9 cellular contexts compared by ENCODE assay signal in the genomic region with DNA sequence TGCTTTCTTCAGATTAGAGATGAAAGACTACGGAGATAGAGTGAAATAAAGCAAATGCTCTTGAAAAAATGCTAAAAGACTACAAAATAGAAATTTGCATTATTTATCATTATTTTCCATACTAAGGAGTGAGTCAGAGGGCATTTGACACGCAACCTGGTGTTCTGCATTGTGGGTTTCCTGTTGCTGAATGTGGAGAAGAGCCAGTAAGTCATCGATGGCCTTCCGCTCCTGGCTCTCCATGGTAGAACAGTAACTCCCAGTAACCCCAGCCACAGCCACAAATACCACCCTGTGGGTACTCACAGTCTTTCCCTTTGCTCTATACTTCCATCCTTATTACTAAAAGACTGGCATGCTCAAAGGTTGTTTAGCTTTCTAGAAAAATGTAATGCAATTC.
A peak's percentile ranks its signal among the peaks of the same experiment; 100 is the strongest.
DNase-seq lines count a peak whose midpoint lies in the region; FAIRE-seq and TF ChIP-seq lines count a peak whose summit lies in the region.
"Had no signal": no experiment of that assay in that cellular context is flagged by ENCODE, and none has a peak within 500 bp of the region (broad histone marks: within the 10 kb centered on the region; RNA-seq: fewer than 3 reads in every experiment).

No MANE protein-coding gene starts in this region.

- H3K36me3 ChIP-seq in adrenal gland (replicated peaks in 1 of 2) = no peaks in the 10 kb centered on the region
- H3K36me3 ChIP-seq in suprapubic skin = no peaks in the 10 kb centered on the region
- no peaks in the 10 kb centered on the region for H3K36me3 ChIP-seq in vagina
- H3K36me3 ChIP-seq: heart left ventricle had no signal

- H3K9me3 ChIP-seq in adrenal gland (replicated peaks in 1 of 3) = no peaks in the 10 kb centered on the region
- no peaks in the 10 kb centered on the region for H3K9me3 ChIP-seq in suprapubic skin
- no peaks in the 10 kb centered on the region for H3K9me3 ChIP-seq in vagina
- H3K9me3 ChIP-seq: heart left ventricle had no signal

- FAIRE-seq in GM12892 (lab: Jason Lieb, UNC) (peak; percentile 62), frontal cortex (lab: Jason Lieb, UNC) (no peak)

- H3K27me3 ChIP-seq in adrenal gland (no peaks in the 10 kb centered on the region), suprapubic skin (no peaks in the 10 kb centered on the region), vagina (no peaks in the 10 kb centered on the region)

- no peak for TF ChIP-seq EP300 in suprapubic skin (IDR thresholded peaks at IDR 0.05)

- no peak for DNase-seq in GM12892 (ENCODE audit: insufficient read length)
- DNase-seq in HCEC 1CT = peak; percentile 65
- peak; percentile 68 for DNase-seq in NB4 (ENCODE audit: low read depth)
- DNase-seq in adrenal gland = peak in 4 of 7 donors; percentile 22 to 31 (median 28)
- peak in 2 of 3 experiments; percentile 5 to 47 for DNase-seq in stimulated activated CD4-positive, alpha-beta T cell treated with anti-CD3 and anti-CD28 coated beads, TNF-alpha, amount 100 ng/mL, for 24 hours (ENCODE audit: low read depth in 3 of 3)
- no peak for DNase-seq in suprapubic skin (ENCODE audit: low spot score in 2 of 2)
- no peak for DNase-seq in vagina (ENCODE audit: extremely low spot score in 2 of 2)
- DNase-seq in frontal cortex (ENCODE audit: low spot score in 2 of 2) = no peak
- DNase-seq: heart left ventricle had no signal

- no peak for TF ChIP-seq CTCF in NB4 (IDR thresholded peaks at IDR 0.05; ENCODE audit: low read depth, low read length)
- no peak for TF ChIP-seq CTCF in adrenal gland (IDR thresholded peaks at IDR 0.05)
- TF ChIP-seq CTCF in suprapubic skin (IDR thresholded peaks at IDR 0.05) = no peak
- TF ChIP-seq CTCF in vagina (IDR thresholded peaks at IDR 0.05) = no peak

- H3K27ac ChIP-seq in adrenal gland (no peak overlapping the region), suprapubic skin (no peak overlapping the region), vagina (no peak overlapping the region)
- H3K27ac ChIP-seq: heart left ventricle had no signal

- intact Hi-C loops in adrenal gland (cut with DNase I) = no loop called here
- intact Hi-C loops in vagina (cut with DNase I) = no loop called here

- H3K4me3 ChIP-seq in NB4 (ENCODE audit: low read depth, low read length) (no peak overlapping the region), adrenal gland (peak overlapping the region in 1 of 4 donors; percentile 1), suprapubic skin (no peak overlapping the region), vagina (no peak overlapping the region)

- WGBS in adrenal gland, 4 donors = 42 to 73% (median 49%) methylated on average over 4 of the region's 4 CpGs
- 78% methylated on average over 4 of the region's 4 CpGs for WGBS in suprapubic skin

- TF ChIP-seq POLR2A in GM12892 (IDR thresholded peaks at IDR 0.05; ENCODE audit: low read depth, low read length) (no peak), NB4 (IDR thresholded peaks at IDR 0.05; ENCODE audit: extremely low read depth, insufficient read length) (no peak), adrenal gland (IDR thresholded peaks at IDR 0.05) (no peak), suprapubic skin (IDR thresholded peaks at IDR 0.05) (no peak), vagina (IDR thresholded peaks at IDR 0.05) (no peak)

- H3K4me1 ChIP-seq in adrenal gland (replicated peaks in 1 of 2) (peaks cover 0 to 14% of the 10 kb centered on the region in 2 donors), suprapubic skin (peaks cover 6% of the 10 kb centered on the region), vagina (no peaks in the 10 kb centered on the region)

Comparison
In these comparisons a context has a peak if more than half of its experiments do, and no peak if none do; other contexts are left out.
1. DNase-seq: peak in HCEC 1CT (single experiment), NB4 (single experiment), adrenal gland (4 of 7) and stimulated activated CD4-positive, alpha-beta T cell treated with anti-CD3 and anti-CD28 coated beads, TNF-alpha, amount 100 ng/mL, for 24 hours (2 of 3); none in GM12892 (single experiment), suprapubic skin (0 of 2), vagina (0 of 2) and frontal cortex (0 of 2).